17 cellular contexts compared by ENCODE assay signal in genomic region chr7:116215550-116215949, GRCh38. TPM values are rescaled to one million over a fixed set of nuclear protein-coding genes. Genes with fewer than 3 reads are reported as not detected.
DNase-seq lines count a peak whose midpoint lies in the region; ATAC-seq, FAIRE-seq and TF ChIP-seq lines count a peak whose summit lies in the region.
"Had no signal": no experiment of that assay in that cellular context is flagged by ENCODE, and none has a peak within 500 bp of the region (broad histone marks: within the 10 kb centered on the region; RNA-seq: fewer than 3 reads in every experiment).

No MANE protein-coding gene starts in this region.

- H3K4me3 Mint-ChIP-seq in CD8-positive, alpha-beta T cell, result peak overlapping the region; percentile 33
- H3K4me3 Mint-ChIP-seq in activated naive CD8-positive, alpha-beta T cell treated with anti-CD3 and anti-CD28 coated beads, Interleukin-2, amount 10 ng/mL, durations not matched to agents 7 days and 5 days, result peak overlapping the region; percentile 50
- peak overlapping the region; percentile 42 to 99 (median 87) for H3K4me3 Mint-ChIP-seq in naive thymus-derived CD4-positive, alpha-beta T cell

- TF ChIP-seq RAD21 in A549 (conservative IDR thresholded peaks at IDR 0.05 in 1 of 2, IDR thresholded peaks at IDR 0.05 in 1 of 2), result no peak

- WGBS in A549 (ENCODE audit: missing lambda C conversion rate), result 85% methylated on average over 2 of the region's 2 CpGs

- no peaks in the 10 kb centered on the region for H3K27me3 Mint-ChIP-seq in CD8-positive, alpha-beta T cell (ENCODE audit: low read depth)
- no peaks in the 10 kb centered on the region for H3K27me3 Mint-ChIP-seq in activated naive CD8-positive, alpha-beta T cell treated with anti-CD3 and anti-CD28 coated beads, Interleukin-2, amount 10 ng/mL, durations not matched to agents 7 days and 5 days
- H3K27me3 Mint-ChIP-seq in naive thymus-derived CD4-positive, alpha-beta T cell, result no peaks in the 10 kb centered on the region

- H3K4me1 Mint-ChIP-seq in CD8-positive, alpha-beta T cell (ENCODE audit: low read depth), result peaks cover 83% of the 10 kb centered on the region
- H3K4me1 Mint-ChIP-seq in activated naive CD8-positive, alpha-beta T cell treated with anti-CD3 and anti-CD28 coated beads, Interleukin-2, amount 10 ng/mL, durations not matched to agents 7 days and 5 days, result peaks cover 61% of the 10 kb centered on the region
- H3K4me1 Mint-ChIP-seq in naive thymus-derived CD4-positive, alpha-beta T cell, result peaks cover 62 to 91% (median 82%) of the 10 kb centered on the region in 7 donors

- H3K9me3 Mint-ChIP-seq in CD8-positive, alpha-beta T cell, result no peaks in the 10 kb centered on the region
- H3K9me3 Mint-ChIP-seq in activated naive CD8-positive, alpha-beta T cell treated with anti-CD3 and anti-CD28 coated beads, Interleukin-2, amount 10 ng/mL, durations not matched to agents 7 days and 5 days, result no peaks in the 10 kb centered on the region
- H3K9me3 Mint-ChIP-seq in naive thymus-derived CD4-positive, alpha-beta T cell, result peaks cover 0 to 5% (median 0%) of the 10 kb centered on the region in 11 donors

- H3K27me3 ChIP-seq in CD8-positive, alpha-beta T cell (ENCODE audit: insufficient read depth, low read length), result no peaks in the 10 kb centered on the region
- H3K27me3 ChIP-seq in naive thymus-derived CD4-positive, alpha-beta T cell (ENCODE audit: control insufficient read depth in 2 of 2, insufficient read depth in 2 of 2, low read length in 2 of 2), result no peaks in the 10 kb centered on the region
- H3K27me3 ChIP-seq in lower lobe of right lung (ENCODE audit: low read depth), result no peaks in the 10 kb centered on the region

- H3K4me1 ChIP-seq in A549 (peaks cover 64% of the 10 kb centered on the region), lower lobe of right lung (peaks cover 63% of the 10 kb centered on the region)
- peaks cover 79% of the 10 kb centered on the region for H3K4me1 ChIP-seq in CD8-positive, alpha-beta T cell (ENCODE audit: insufficient read depth, low read length)
- peaks cover 65 to 77% of the 10 kb centered on the region in 2 donors for H3K4me1 ChIP-seq in naive thymus-derived CD4-positive, alpha-beta T cell (ENCODE audit: control insufficient read depth in 2 of 2, insufficient read depth in 2 of 2, low read length in 2 of 2)
- H3K4me1 ChIP-seq: BE2C had no signal

- TF ChIP-seq CTCF in A549 (IDR thresholded peaks at IDR 0.05) (no peak), lower lobe of right lung (IDR thresholded peaks at IDR 0.05) (no peak)
- no peak for TF ChIP-seq CTCF in CD8-positive, alpha-beta T cell (IDR thresholded peaks at IDR 0.05)

- H3K27ac ChIP-seq in A549 (no peak overlapping the region), lower lobe of right lung (no peak overlapping the region)
- H3K27ac ChIP-seq in CD8-positive, alpha-beta T cell (ENCODE audit: low read depth, low read length), result no peak overlapping the region
- peak overlapping the region; percentile 10 for H3K27ac ChIP-seq in naive thymus-derived CD4-positive, alpha-beta T cell (ENCODE audit: low read depth, low read length)
- H3K27ac ChIP-seq: RWPE1 had no signal

- no peak for ATAC-seq in A549
- no peak for ATAC-seq in CD8-positive, alpha-beta T cell
- no peak for ATAC-seq in activated naive CD8-positive, alpha-beta T cell treated with anti-CD3 and anti-CD28 coated beads, Interleukin-2, amount 10 ng/mL, durations not matched to agents 7 days and 5 days (ENCODE audit: low read depth)
- ATAC-seq in naive thymus-derived CD4-positive, alpha-beta T cell, result no peak
- ATAC-seq in lower lobe of right lung, result no peak
- no peak for ATAC-seq in GM19395 (IDR thresholded peaks at IDR 0.05; ENCODE audit: unreplicated experiment)
- ATAC-seq: sciatic nerve had no signal

- no peaks in the 10 kb centered on the region for H3K36me3 ChIP-seq in CD8-positive, alpha-beta T cell (ENCODE audit: insufficient read depth, low read length)
- H3K36me3 ChIP-seq in naive thymus-derived CD4-positive, alpha-beta T cell (ENCODE audit: control insufficient read depth in 2 of 3, insufficient read depth in 3 of 3, low read length in 3 of 3), result no peaks in the 10 kb centered on the region
- no peaks in the 10 kb centered on the region for H3K36me3 ChIP-seq in lower lobe of right lung
- H3K36me3 ChIP-seq: BE2C had no signal

- H3K36me3 Mint-ChIP-seq in CD8-positive, alpha-beta T cell, result peaks cover 16% of the 10 kb centered on the region
- H3K36me3 Mint-ChIP-seq in activated naive CD8-positive, alpha-beta T cell treated with anti-CD3 and anti-CD28 coated beads, Interleukin-2, amount 10 ng/mL, durations not matched to agents 7 days and 5 days, result peaks cover 25% of the 10 kb centered on the region
- peaks cover 0 to 26% (median 5%) of the 10 kb centered on the region in 5 donors for H3K36me3 Mint-ChIP-seq in naive thymus-derived CD4-positive, alpha-beta T cell

- CTCF ChIA-PET in A549 (lab: Yijun Ruan, JAX), result interaction anchor here (0.7 to 2.7 kb wide), 3 partner anchors 20 to 35 kb away, joined by 3 to 9 read pairs (median 4); no protein-coding TSS in a partner anchor
- CTCF ChIA-PET in CD8-positive, alpha-beta T cell (lab: Charles Lee), result interaction anchor here (0.6 to 2.9 kb wide), 4 partner anchors 10 to 44 kb away, joined by 3 to 21 read pairs (median 6); no protein-coding TSS in a partner anchor
- CTCF ChIA-PET in naive thymus-derived CD4-positive, alpha-beta T cell (lab: Charles Lee), result interaction anchor here (0.6 to 6.5 kb wide), 5 partner anchors 10 to 42 kb away, joined by 3 to 55 read pairs (median 6); no protein-coding TSS in a partner anchor

- no peaks in the 10 kb centered on the region for H3K9me3 ChIP-seq in A549
- H3K9me3 ChIP-seq in CD8-positive, alpha-beta T cell (ENCODE audit: low read length), result no peaks in the 10 kb centered on the region
- H3K9me3 ChIP-seq in naive thymus-derived CD4-positive, alpha-beta T cell (ENCODE audit: control insufficient read depth in 2 of 3, low read length in 3 of 3), result no peaks in the 10 kb centered on the region
- H3K9me3 ChIP-seq in lower lobe of right lung, result no peaks in the 10 kb centered on the region
- H3K9me3 ChIP-seq: BE2C had no signal

- no peak for TF ChIP-seq POLR2A in A549 (IDR thresholded peaks at IDR 0.05; ENCODE audit: low read length)

- DNase-seq in A549 (ENCODE audit: low read depth in 1 of 2, low spot score in 1 of 2) (no peak), posterior vena cava (ENCODE audit: low spot score) (no peak), lower lobe of right lung (no peak), NCI-H1092 treated with DMSO at 0.1 percent for 48 hours (lab: John Stamatoyannopoulos, UW) (no peak)
- no peak for DNase-seq in CD8-positive, alpha-beta T cell
- DNase-seq in activated naive CD8-positive, alpha-beta T cell treated with anti-CD3 and anti-CD28 coated beads, Interleukin-2, amount 10 ng/mL, durations not matched to agents 7 days and 5 days, result no peak
- DNase-seq in naive thymus-derived CD4-positive, alpha-beta T cell, result no peak
- DNase-seq: activated CD4-positive, alpha-beta T cell treated with anti-CD3 and anti-CD28 coated beads, Interleukin-2, amount 50 U/mL, for 48 hours; BE2C; central memory CD4-positive, alpha-beta T cell; MM.1S; NCI-H82; stimulated activated CD4-positive, alpha-beta T cell treated with anti-CD3 and anti-CD28 coated beads, Interleukin-4, amount 100 ng/mL, for 24 hours had no signal

- peak overlapping the region; percentile 66 for H3K27ac Mint-ChIP-seq in CD8-positive, alpha-beta T cell
- H3K27ac Mint-ChIP-seq in activated naive CD8-positive, alpha-beta T cell treated with anti-CD3 and anti-CD28 coated beads, Interleukin-2, amount 10 ng/mL, durations not matched to agents 7 days and 5 days, result peak overlapping the region; percentile 7
- H3K27ac Mint-ChIP-seq in naive thymus-derived CD4-positive, alpha-beta T cell, result peak overlapping the region; percentile 37 to 99 (median 94)

- no peak for TF ChIP-seq EP300 in A549 (IDR thresholded peaks at IDR 0.05)

- no peak overlapping the region for H3K4me2 ChIP-seq in A549

- intact Hi-C loops in CD8-positive, alpha-beta T cell (cut with DNase I, micrococcal nuclease), result loop anchor here (2.0 to 10.0 kb wide), 3 partner anchors 13 to 1969 kb away; partner anchors contain the start of genes LSM8 (in 1 of the 2) and MDFIC (in 1 of the 2)
- intact Hi-C loops in naive thymus-derived CD4-positive, alpha-beta T cell (cut with micrococcal nuclease), result loop anchor here (1.0 to 10.0 kb wide), 2 partner anchors 8 to 739 kb away; partner anchors contain the start of gene ST7 (in 1 of the 2)
- intact Hi-C loops in posterior vena cava (cut with DNase I) (no loop called here), lower lobe of right lung (cut with DNase I) (no loop called here)

- H3K4me3 ChIP-seq in A549 (no peak overlapping the region), lower lobe of right lung (no peak overlapping the region)
- no peak overlapping the region for H3K4me3 ChIP-seq in CD8-positive, alpha-beta T cell (ENCODE audit: low read depth, low read length)
- peak overlapping the region; percentile 17 for H3K4me3 ChIP-seq in naive thymus-derived CD4-positive, alpha-beta T cell (ENCODE audit: low read length)

- POLR2A ChIA-PET in A549 (lab: Yijun Ruan, JAX), result no interaction called here
- POLR2A ChIA-PET in CD8-positive, alpha-beta T cell (lab: Charles Lee), result interaction anchor here (1.0 kb wide), 1 partner anchor 8 kb away, joined by 3 read pairs; no protein-coding TSS in a partner anchor
- POLR2A ChIA-PET in activated naive CD8-positive, alpha-beta T cell treated with anti-CD3 and anti-CD28 coated beads, Interleukin-2, amount 10 ng/mL, durations not matched to agents 7 days and 5 days (lab: Charles Lee), result no interaction called here
- POLR2A ChIA-PET in naive thymus-derived CD4-positive, alpha-beta T cell (lab: Charles Lee), result interaction anchor here (0.7 to 1.7 kb wide), 5 partner anchors 8 to 20 kb away, joined by 3 to 5 read pairs (median 3); no protein-coding TSS in a partner anchor

- FAIRE-seq in A549 (lab: Jason Lieb, UNC), result no peak
- FAIRE-seq: urothelium cell line had no signal

RNA-seq across cellular contexts. Expression of gene TES, which starts 5.2 kb away (rescaled TPM):
- 127 and 134 TPM in 2 replicates for polyA plus RNA-seq in A549 (2011; rRNA removed)
- polyA plus RNA-seq in A549 (2012; cell fraction: cytosol; rRNA removed), result 33.6 and 33.9 TPM in 2 replicates
- 45.5 and 65.3 TPM in 2 replicates for polyA plus RNA-seq in A549 (2012; cell fraction: nucleus; rRNA removed)
- polyA plus RNA-seq in A549 (2017; fragmentation: RNase III; extraction: RNeasy Plus Mini Kit Qiagen cat#74134 plus additional on column Dnase treatment), result 43.0 to 46.6 TPM (median 45.9 TPM) in 3 replicates
- polyA minus RNA-seq in A549 (2011; rRNA and poly(A)+ RNA removed), result 74.8 and 76.6 TPM in 2 replicates
- 10 to 100 TPM; 75.8 to 78.5 TPM for total RNA-seq in CD8-positive, alpha-beta T cell
- 100 to 1,000 TPM; 119 to 121 TPM for total RNA-seq in activated naive CD8-positive, alpha-beta T cell treated with anti-CD3 and anti-CD28 coated beads, Interleukin-2, amount 10 ng/mL, durations not matched to agents 7 days and 5 days
- total RNA-seq in naive thymus-derived CD4-positive, alpha-beta T cell, result 100 to 1,000 TPM in 4 of 5 experiments, 10 to 100 TPM in 1; 99.2 to 120 (median 114) TPM
- 100 to 1,000 TPM; 189 to 195 TPM for polyA plus RNA-seq in naive thymus-derived CD4-positive, alpha-beta T cell
- 100 to 1,000 TPM; 292 to 317 TPM for total RNA-seq in posterior vena cava
- total RNA-seq in lower lobe of right lung, result 74.5 TPM

Comparison
In these comparisons a context has a peak if more than half of its experiments do, and no peak if none do; other contexts are left out.
1. H3K27ac Mint-ChIP-seq: peak in every context shown above with its lines; median percentile 94 in naive thymus-derived CD4-positive, alpha-beta T cell; 66 in CD8-positive, alpha-beta T cell; 7 in activated naive CD8-positive, alpha-beta T cell treated with anti-CD3 and anti-CD28 coated beads, Interleukin-2, amount 10 ng/mL, durations not matched to agents 7 days and 5 days.
2. H3K4me3 Mint-ChIP-seq: peak in every context shown above with its lines; median percentile 87 in naive thymus-derived CD4-positive, alpha-beta T cell; 50 in activated naive CD8-positive, alpha-beta T cell treated with anti-CD3 and anti-CD28 coated beads, Interleukin-2, amount 10 ng/mL, durations not matched to agents 7 days and 5 days; 33 in CD8-positive, alpha-beta T cell.
3. POLR2A ChIA-PET loops: an anchor here in CD8-positive, alpha-beta T cell (1.0 kb wide) and naive thymus-derived CD4-positive, alpha-beta T cell (0.7 to 1.7 kb wide); none called in A549 and activated naive CD8-positive, alpha-beta T cell treated with anti-CD3 and anti-CD28 coated beads, Interleukin-2, amount 10 ng/mL, durations not matched to agents 7 days and 5 days.
4. intact Hi-C loops: an anchor here in CD8-positive, alpha-beta T cell (2.0 to 10.0 kb wide) and naive thymus-derived CD4-positive, alpha-beta T cell (1.0 to 10.0 kb wide); none called in posterior vena cava and lower lobe of right lung.